Comparison of ENCODE assay signal across 1 cellular context in the genomic region with DNA sequence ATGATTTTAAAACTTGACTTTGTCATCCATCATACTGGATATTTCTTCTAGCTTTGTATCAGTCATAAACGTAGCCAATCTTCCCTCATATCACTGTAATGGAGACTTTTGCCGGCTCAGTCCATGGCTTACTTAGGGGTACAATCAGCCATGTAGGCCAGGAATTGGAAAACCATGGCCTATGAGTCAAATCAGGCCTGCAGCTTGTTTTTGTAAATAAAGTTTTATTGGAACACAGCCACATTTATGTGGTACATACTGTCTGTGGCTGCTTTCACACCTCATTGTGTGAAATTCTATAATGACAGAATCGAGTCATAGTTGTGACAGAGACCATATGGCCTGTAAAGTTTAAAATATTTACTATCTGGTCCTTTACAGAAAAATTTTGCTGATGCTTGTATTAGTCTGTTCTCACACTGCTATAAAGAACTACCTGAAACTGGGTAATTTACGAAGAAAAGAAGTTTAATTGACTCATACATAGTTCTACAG.
TF ChIP-seq lines count a peak whose summit lies in the region.

No MANE protein-coding gene starts in this region.

TF ChIP-seq in K562, 482 proteins besides CTCF, POLR2A, EP300 and RAD21 (continued from another document):
- TF ChIP-seq ZBTB40 (IDR thresholded peaks at IDR 0.05) (peak; percentile 60), ZBTB40 (CRISPR knock-in tag; IDR thresholded peaks at IDR 0.05) (no peak)
